In genomic region chr22:19988965-19989724, GRCh38 we compare ENCODE assay signal across 1 cellular context.
TF ChIP-seq lines count a peak whose summit lies in the region.

No MANE protein-coding gene starts in this region.

TF ChIP-seq in K562, 482 proteins besides CTCF, POLR2A, EP300 and RAD21 (continued from another document):
- TF ChIP-seq HES1 (IDR thresholded peaks at IDR 0.05; ENCODE audit: low read depth) (no peak), CTBP1 (IDR thresholded peaks at IDR 0.05; ENCODE audit: borderline replicate concordance) (peak; percentile 61; the same call in 1 of the 2 replicates), KLF13 (tag; IDR thresholded peaks at IDR 0.05; ENCODE audit: borderline replicate concordance, low read depth) (0 out of 2 replicates have a peak, but pooled peaks have one; percentile 8), MCM2 (IDR thresholded peaks at IDR 0.05; ENCODE audit: low read depth) (no peak), TCF15 (CRISPR knock-in tag; IDR thresholded peaks at IDR 0.05) (no peak), ARHGAP35 (IDR thresholded peaks at IDR 0.05; ENCODE audit: partially characterized antibody) (no peak), DLX4 (CRISPR knock-in tag; IDR thresholded peaks at IDR 0.05) (no peak), CHAMP1 (IDR thresholded peaks at IDR 0.05) (no peak)
